In genomic region chr18:66043009-66043408, GRCh38 we compare ENCODE assay signal across 3 cellular contexts.
"Had no signal": no experiment of that assay in that cellular context is flagged by ENCODE, and none has a peak within 500 bp of the region (broad histone marks: within the 10 kb centered on the region; RNA-seq: fewer than 3 reads in every experiment).

No MANE protein-coding gene starts in this region.

- DNase-seq: GDM1, GF-D8 had no signal

- H3K4me3 ChIP-seq: GM12878 had no signal
